In the genomic region with DNA sequence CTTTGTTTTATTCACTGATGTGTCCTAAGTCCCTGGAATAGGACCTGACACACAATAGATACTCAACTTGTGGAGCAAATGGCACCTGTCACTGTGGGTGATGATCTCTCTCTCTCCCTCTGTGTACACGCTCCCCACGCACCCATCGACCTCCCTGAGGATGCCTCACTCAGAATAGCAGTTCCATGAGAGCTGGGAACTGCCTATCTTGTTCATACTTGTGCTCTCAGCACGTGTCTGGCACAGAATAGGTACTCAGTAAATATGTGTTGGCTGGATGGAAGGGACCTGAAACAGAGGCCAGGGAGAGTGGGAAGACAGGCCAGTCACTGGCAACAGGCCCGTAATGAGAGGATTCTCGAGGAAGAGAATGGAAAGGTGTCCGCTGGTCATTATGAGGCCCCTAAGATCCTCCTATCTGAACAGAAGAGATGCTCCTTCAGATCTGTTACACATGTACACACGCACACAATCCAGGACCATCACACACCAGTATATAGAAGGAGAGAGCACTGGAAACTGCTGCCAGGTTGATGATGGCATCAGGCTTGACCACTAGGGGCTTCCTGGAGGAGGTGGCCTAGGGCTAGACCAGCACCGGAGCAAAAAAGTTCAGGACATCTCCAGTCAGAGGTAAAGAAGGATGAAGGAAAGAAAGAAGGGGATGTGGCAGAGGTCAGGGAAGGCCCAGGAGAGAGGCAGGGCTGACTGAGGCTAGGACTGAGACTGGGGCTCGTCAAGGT, we compare ENCODE assay signal across 1 cellular context.
TF ChIP-seq lines count a peak whose summit lies in the region.

No MANE protein-coding gene starts in this region.

TF ChIP-seq in WTC11, 78 proteins besides CTCF, POLR2A, EP300 and RAD21 (continued from another document):
- TF ChIP-seq, protein P1, sequence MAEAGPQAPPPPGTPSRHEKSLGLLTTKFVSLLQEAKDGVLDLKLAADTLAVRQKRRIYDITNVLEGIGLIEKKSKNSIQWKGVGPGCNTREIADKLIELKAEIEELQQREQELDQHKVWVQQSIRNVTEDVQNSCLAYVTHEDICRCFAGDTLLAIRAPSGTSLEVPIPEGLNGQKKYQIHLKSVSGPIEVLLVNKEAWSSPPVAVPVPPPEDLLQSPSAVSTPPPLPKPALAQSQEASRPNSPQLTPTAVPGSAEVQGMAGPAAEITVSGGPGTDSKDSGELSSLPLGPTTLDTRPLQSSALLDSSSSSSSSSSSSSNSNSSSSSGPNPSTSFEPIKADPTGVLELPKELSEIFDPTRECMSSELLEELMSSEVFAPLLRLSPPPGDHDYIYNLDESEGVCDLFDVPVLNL (CRISPR knock-in tag; IDR thresholded peaks at IDR 0.05; ENCODE audit: borderline replicate concordance, low read depth), result no peak
- TF ChIP-seq, protein P2, sequence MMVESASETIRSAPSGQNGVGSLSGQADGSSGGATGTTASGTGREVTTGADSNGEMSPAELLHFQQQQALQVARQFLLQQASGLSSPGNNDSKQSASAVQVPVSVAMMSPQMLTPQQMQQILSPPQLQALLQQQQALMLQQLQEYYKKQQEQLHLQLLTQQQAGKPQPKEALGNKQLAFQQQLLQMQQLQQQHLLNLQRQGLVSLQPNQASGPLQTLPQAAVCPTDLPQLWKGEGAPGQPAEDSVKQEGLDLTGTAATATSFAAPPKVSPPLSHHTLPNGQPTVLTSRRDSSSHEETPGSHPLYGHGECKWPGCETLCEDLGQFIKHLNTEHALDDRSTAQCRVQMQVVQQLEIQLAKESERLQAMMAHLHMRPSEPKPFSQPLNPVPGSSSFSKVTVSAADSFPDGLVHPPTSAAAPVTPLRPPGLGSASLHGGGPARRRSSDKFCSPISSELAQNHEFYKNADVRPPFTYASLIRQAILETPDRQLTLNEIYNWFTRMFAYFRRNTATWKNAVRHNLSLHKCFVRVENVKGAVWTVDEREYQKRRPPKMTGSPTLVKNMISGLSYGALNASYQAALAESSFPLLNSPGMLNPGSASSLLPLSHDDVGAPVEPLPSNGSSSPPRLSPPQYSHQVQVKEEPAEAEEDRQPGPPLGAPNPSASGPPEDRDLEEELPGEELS (CRISPR knock-in tag; IDR thresholded peaks at IDR 0.05), result no peak
- no peak for TF ChIP-seq TCF7 (CRISPR knock-in tag; IDR thresholded peaks at IDR 0.05; ENCODE audit: low read depth)
- TF ChIP-seq NR2C2 (CRISPR knock-in tag; IDR thresholded peaks at IDR 0.05), result no peak
- TF ChIP-seq ZNF121 (CRISPR knock-in tag; IDR thresholded peaks at IDR 0.05), result no peak
- TF ChIP-seq, protein P3, sequence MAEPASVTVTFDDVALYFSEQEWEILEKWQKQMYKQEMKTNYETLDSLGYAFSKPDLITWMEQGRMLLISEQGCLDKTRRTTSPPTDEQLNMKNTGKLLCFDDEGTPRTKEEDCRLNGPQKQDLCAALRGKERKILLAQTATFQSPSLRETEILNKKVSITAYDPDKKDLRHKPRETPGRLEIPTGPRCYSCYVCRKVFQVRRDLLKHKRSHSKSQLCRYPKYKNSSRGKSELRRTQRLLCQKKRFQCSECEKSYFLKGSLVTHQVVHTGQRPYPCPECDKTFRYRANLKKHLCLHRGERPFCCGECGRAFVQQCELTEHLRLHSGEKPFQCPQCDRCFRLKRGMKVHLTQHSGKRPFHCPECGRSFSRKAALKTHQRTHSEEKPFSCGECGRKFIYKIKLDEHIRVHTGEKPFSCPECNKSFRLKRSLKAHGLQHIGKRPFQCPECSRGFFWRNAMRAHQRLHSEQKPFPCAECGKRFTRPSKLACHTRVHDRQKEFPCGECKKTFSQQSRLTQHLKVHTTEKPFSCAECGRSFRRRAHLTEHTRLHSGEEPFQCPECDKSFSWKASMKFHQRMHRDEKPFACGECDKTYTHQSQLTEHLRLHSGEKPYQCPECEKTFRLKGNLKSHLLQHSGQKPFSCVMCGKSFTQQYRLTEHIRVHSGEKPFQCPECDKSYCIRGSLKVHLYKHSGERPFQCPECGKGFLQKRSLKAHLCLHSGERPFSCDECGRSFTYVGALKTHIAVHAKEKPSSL (CRISPR knock-in tag; conservative IDR thresholded peaks at IDR 0.05), result no peak
- no peak for TF ChIP-seq ATF3 (CRISPR knock-in tag; conservative IDR thresholded peaks at IDR 0.05)
- TF ChIP-seq ZBTB43 (CRISPR knock-in tag; IDR thresholded peaks at IDR 0.05), result no peak
